In genomic region chr1:109929588-109930251, GRCh38 we compare ENCODE assay signal across 1 cellular context.
TF ChIP-seq lines count a peak whose summit lies in the region.

No MANE protein-coding gene starts in this region.

TF ChIP-seq in H1, 55 proteins besides CTCF, POLR2A, EP300 and RAD21:
- TF ChIP-seq KDM1A (IDR thresholded peaks at IDR 0.05; ENCODE audit: borderline replicate concordance, low read length): no peak
- TF ChIP-seq KDM4A (IDR thresholded peaks at IDR 0.05; ENCODE audit: low read depth, low read length, severe bottlenecking): no peak
- no peak for TF ChIP-seq BCL11A (IDR thresholded peaks at IDR 0.05; ENCODE audit: low read depth in 2 of 2, low read length in 2 of 2)
- TF ChIP-seq SP4 (IDR thresholded peaks at IDR 0.05; ENCODE audit: low read length): no peak
- no peak for TF ChIP-seq CEBPB (IDR thresholded peaks at IDR 0.05; ENCODE audit: low read depth, low read length)
- no peak for TF ChIP-seq CHD1 (IDR thresholded peaks at IDR 0.05; ENCODE audit: low read depth, low read length)
- TF ChIP-seq SIN3A (conservative IDR thresholded peaks at IDR 0.05 in 1 of 2, IDR thresholded peaks at IDR 0.05 in 1 of 2; ENCODE audit: low read depth in 1 of 2, low read length in 2 of 2): no peak
- TF ChIP-seq SP1 (IDR thresholded peaks at IDR 0.05; ENCODE audit: low read depth, low read length): no peak
- TF ChIP-seq EZH2 (IDR thresholded peaks at IDR 0.05; ENCODE audit: low read depth, low read length, severe bottlenecking): no peak
- no peak for TF ChIP-seq YY1 (IDR thresholded peaks at IDR 0.05; ENCODE audit: low read depth, low read length)
- no peak for TF ChIP-seq GTF2F1 (IDR thresholded peaks at IDR 0.05; ENCODE audit: borderline replicate concordance, low read depth, low read length)
- TF ChIP-seq RFX5 (IDR thresholded peaks at IDR 0.05; ENCODE audit: borderline replicate concordance, low read depth, low read length): no peak
- no peak for TF ChIP-seq BACH1 (IDR thresholded peaks at IDR 0.05; ENCODE audit: low read length)
- TF ChIP-seq CREB1 (IDR thresholded peaks at IDR 0.05): no peak
- no peak for TF ChIP-seq ASH2L (IDR thresholded peaks at IDR 0.05; ENCODE audit: low read length)
- no peak for TF ChIP-seq SIX5 (IDR thresholded peaks at IDR 0.05; ENCODE audit: low read depth, low read length)
TF ChIP-seq in H1: peak in this region for 0.
